20 cellular contexts compared by ENCODE assay signal in the genomic region with DNA sequence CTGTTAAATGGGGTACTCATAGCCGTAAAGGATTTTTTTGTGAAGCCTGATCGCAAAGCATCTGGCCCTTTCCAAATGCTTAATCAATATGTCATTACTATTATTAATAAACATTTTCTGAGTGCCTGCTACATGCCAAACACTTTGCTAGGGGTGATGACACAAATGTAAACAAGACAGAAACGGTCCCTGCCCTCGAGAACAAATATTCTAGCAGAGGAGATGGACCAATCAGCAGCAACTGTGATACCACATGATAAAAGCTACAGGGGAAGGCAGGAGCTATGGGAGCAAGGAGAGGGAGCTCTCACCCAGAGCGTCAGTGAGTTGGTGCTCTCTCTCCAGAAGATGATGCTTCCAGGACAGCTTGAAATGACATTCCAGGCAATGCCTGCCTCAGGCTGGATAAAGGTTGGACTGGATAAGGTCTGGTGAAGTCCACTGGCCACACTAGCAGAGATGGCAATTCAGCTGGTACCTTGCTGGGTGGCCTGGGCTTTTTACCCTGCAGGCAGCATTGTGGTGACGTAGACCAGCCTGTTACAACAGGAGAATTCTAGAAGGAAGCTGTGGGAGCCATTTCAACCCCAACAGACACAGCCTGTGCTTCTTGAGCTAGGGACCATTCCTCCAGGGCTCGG.
"Had no signal": no experiment of that assay in that cellular context is flagged by ENCODE, and none has a peak within 500 bp of the region (broad histone marks: within the 10 kb centered on the region; RNA-seq: fewer than 3 reads in every experiment).

No MANE protein-coding gene starts in this region.

- ATAC-seq: activated CD8-positive, alpha-beta memory T cell treated with anti-CD3 and anti-CD28 coated beads, Interleukin-2, amount 10 ng/mL, durations not matched to agents 7 days and 5 days; esophagus mucosa; left ventricle myocardium superior; natural killer cell treated with Interleukin-12 subunit alpha and Interleukin-12 subunit beta and Interleukin-15 and Interleukin-18, amount 100 ng/mL, for 72 hours had no signal

- DNase-seq: activated CD4-positive, alpha-beta memory T cell treated with anti-CD3 and anti-CD28 coated beads for 36 hours; activated CD4-positive, CD25-positive, alpha-beta regulatory T cell treated with anti-CD3 and anti-CD28 coated beads, Interleukin-2, amount 50 U/mL, for 72 hours; activated CD8-positive, alpha-beta memory T cell treated with anti-CD3 and anti-CD28 coated beads, Interleukin-2, amount 10 ng/mL, durations not matched to agents 7 days and 5 days; activated naive CD4-positive, alpha-beta T cell treated with anti-CD3 and anti-CD28 coated beads, Interleukin-2, amount 50 U/mL, for 16 hours; activated T-cell treated with anti-CD3 and anti-CD28 coated beads, Interleukin-2, amount 50 U/mL, for 1 hour; hippocampal formation; kidney; left ventricle myocardium superior; posterior cingulate gyrus; stimulated activated CD4-positive, alpha-beta T cell treated with anti-CD3 and anti-CD28 coated beads, Interleukin-15, amount 100 ng/mL, for 24 hours; stimulated activated CD4-positive, alpha-beta T cell treated with anti-CD3 and anti-CD28 coated beads, Interleukin-4, amount 100 ng/mL, for 24 hours; stimulated activated naive CD4-positive, alpha-beta T cell treated with Interleukin-2 at 50 U/mL for 16 hours; substantia nigra; T1000; transverse colon had no signal

- FAIRE-seq: colon, endometrium, kidney had no signal

- H3K27me3 ChIP-seq: transverse colon had no signal

- H3K9me3 ChIP-seq: transverse colon had no signal

- H3K36me3 ChIP-seq: transverse colon had no signal

- H3K4me3 ChIP-seq: skin epidermis, transverse colon had no signal
